9 cellular contexts compared by ENCODE assay signal in genomic region chr7:102285541-102286236, GRCh38. TPM values are rescaled to one million over a fixed set of nuclear protein-coding genes. Genes with fewer than 3 reads are reported as not detected.
DNase-seq lines count a peak whose midpoint lies in the region; ATAC-seq, FAIRE-seq and TF ChIP-seq lines count a peak whose summit lies in the region.
"Had no signal": no experiment of that assay in that cellular context is flagged by ENCODE, and none has a peak within 500 bp of the region (broad histone marks: within the 10 kb centered on the region; RNA-seq: fewer than 3 reads in every experiment).

No MANE protein-coding gene starts in this region.

- peaks cover 3% of the 10 kb centered on the region for H3K4me1 ChIP-seq in keratinocyte (ENCODE audit: control insufficient read depth, extremely low read depth, insufficient read depth, low read length)
- peaks cover 2 to 42% (median 36%) of the 10 kb centered on the region in 5 donors for H3K4me1 ChIP-seq in subcutaneous abdominal adipose tissue (ENCODE audit: control insufficient read depth in 5 of 5, insufficient read depth in 5 of 5, low read length in 5 of 5)

- H3K36me3 Mint-ChIP-seq in activated CD8-positive, alpha-beta T cell treated with anti-CD3 and anti-CD28 coated beads for 36 hours (ENCODE audit: low read depth), result no peaks in the 10 kb centered on the region

- dilution Hi-C loops in keratinocyte (cut with MboI; ENCODE audit: extremely low pct_ligation_motif_present, low sequenced_read_pairs), result no loop called here

- FAIRE-seq in keratinocyte (lab: Jason Lieb, UNC) (no peak), HTR-8/SVneo (lab: Jason Lieb, UNC) (no peak)
- FAIRE-seq: A204.1 had no signal

- no peak for ATAC-seq in activated CD8-positive, alpha-beta T cell treated with anti-CD3 and anti-CD28 coated beads for 36 hours

- H4K20me1 ChIP-seq in keratinocyte (ENCODE audit: control insufficient read depth, extremely low read depth, insufficient read depth, low read length), result no peaks in the 10 kb centered on the region

- peaks cover 12% of the 10 kb centered on the region for H3K27me3 ChIP-seq in keratinocyte (ENCODE audit: control insufficient read depth, extremely low read depth, insufficient read depth, low read length)
- no peaks in the 10 kb centered on the region for H3K27me3 ChIP-seq in subcutaneous abdominal adipose tissue (ENCODE audit: control insufficient read depth in 5 of 5, insufficient read depth in 4 of 5, low read length in 5 of 5)

- H3K79me2 ChIP-seq in keratinocyte (ENCODE audit: control insufficient read depth, insufficient read depth, low read length), result no peaks in the 10 kb centered on the region

- no peaks in the 10 kb centered on the region for H3K9me1 ChIP-seq in keratinocyte (ENCODE audit: control insufficient read depth, extremely low read depth, insufficient read depth, low read length)

- no peaks in the 10 kb centered on the region for H3K9me3 Mint-ChIP-seq in activated CD8-positive, alpha-beta T cell treated with anti-CD3 and anti-CD28 coated beads for 36 hours

- peak overlapping the region; percentile 49 for H3K4me3 Mint-ChIP-seq in activated CD8-positive, alpha-beta T cell treated with anti-CD3 and anti-CD28 coated beads for 36 hours

- H3K9ac ChIP-seq in keratinocyte (ENCODE audit: control insufficient read depth, extremely low read depth, insufficient read depth, low read length) (no peak overlapping the region), subcutaneous abdominal adipose tissue (ENCODE audit: low read length in 5 of 5) (peak overlapping the region in 3 of 5 donors; percentile 60 to 79 (median 75))

- DNase-seq in DMS 273 (lab: John Stamatoyannopoulos, UW; ENCODE audit: unreplicated experiment) (peak; percentile 51), DMS 273 treated with DMSO at 0.1 percent for 48 hours (lab: John Stamatoyannopoulos, UW) (no peak), keratinocyte (ENCODE audit: low read depth, low spot score) (no peak), HTR-8/SVneo (ENCODE audit: insufficient read length, low spot score) (no peak), NCI-H187 treated with DMSO at 0.1 percent for 48 hours (lab: John Stamatoyannopoulos, UW) (no peak), NCI-H2029 (lab: John Stamatoyannopoulos, UW) (no peak)
- no peak for DNase-seq in activated CD8-positive, alpha-beta T cell treated with anti-CD3 and anti-CD28 coated beads for 36 hours

- CTCF ChIA-PET in activated CD8-positive, alpha-beta T cell treated with anti-CD3 and anti-CD28 coated beads for 36 hours (lab: Charles Lee), result interaction anchor here (1.3 kb wide), 1 partner anchor 13 kb away, joined by 3 read pairs; no protein-coding TSS in a partner anchor

- H3K9me3 ChIP-seq in keratinocyte (ENCODE audit: control insufficient read depth, low read depth, low read length) (no peaks in the 10 kb centered on the region), subcutaneous abdominal adipose tissue (ENCODE audit: control insufficient read depth in 5 of 5, low read length in 5 of 5) (no peaks in the 10 kb centered on the region)

- H3K4me3 ChIP-seq in keratinocyte (ENCODE audit: control insufficient read depth in 2 of 3, extremely low read depth in 1 of 3, insufficient read depth in 2 of 3, low read depth in 1 of 3, low read length in 3 of 3) (peak overlapping the region in 2 of 3 experiments; percentile 54 to 66), subcutaneous abdominal adipose tissue (ENCODE audit: low read depth in 1 of 5, low read length in 5 of 5) (peak overlapping the region in 4 of 5 donors; percentile 59 to 74 (median 64))

- H3K27me3 Mint-ChIP-seq in activated CD8-positive, alpha-beta T cell treated with anti-CD3 and anti-CD28 coated beads for 36 hours, result peaks cover 9% of the 10 kb centered on the region

- H3K27ac Mint-ChIP-seq in activated CD8-positive, alpha-beta T cell treated with anti-CD3 and anti-CD28 coated beads for 36 hours, result no peak overlapping the region

- POLR2A ChIA-PET in activated CD8-positive, alpha-beta T cell treated with anti-CD3 and anti-CD28 coated beads for 36 hours (lab: Charles Lee), result interaction anchor here (1.2 kb wide), 1 partner anchor 130 kb away, joined by 4 read pairs; no protein-coding TSS in a partner anchor

- no peaks in the 10 kb centered on the region for H3K36me3 ChIP-seq in keratinocyte (ENCODE audit: control insufficient read depth in 2 of 2, extremely low read depth in 1 of 2, insufficient read depth in 2 of 2, low read length in 2 of 2)
- no peaks in the 10 kb centered on the region for H3K36me3 ChIP-seq in subcutaneous abdominal adipose tissue (ENCODE audit: control insufficient read depth in 5 of 5, insufficient read depth in 5 of 5, low read length in 5 of 5)

- H3K27ac ChIP-seq in keratinocyte (ENCODE audit: control insufficient read depth, insufficient read depth, low read length) (no peak overlapping the region), subcutaneous abdominal adipose tissue (ENCODE audit: low read depth, low read length) (no peak overlapping the region)

- H3K4me2 ChIP-seq in keratinocyte (ENCODE audit: control insufficient read depth, extremely low read depth, insufficient read depth, low read depth, low read length), result peak overlapping the region; percentile 69

- no peak overlapping the region for H2AFZ ChIP-seq in keratinocyte (ENCODE audit: control insufficient read depth, low read length)

- intact Hi-C loops in activated CD8-positive, alpha-beta T cell treated with anti-CD3 and anti-CD28 coated beads for 36 hours (cut with micrococcal nuclease), result loop anchor here (10.0 kb wide), 1 partner anchor 169 kb away; no protein-coding TSS in a partner anchor

- H3K4me1 Mint-ChIP-seq in activated CD8-positive, alpha-beta T cell treated with anti-CD3 and anti-CD28 coated beads for 36 hours (ENCODE audit: low read depth), result peaks cover 25% of the 10 kb centered on the region

- no peak for TF ChIP-seq CTCF in activated CD8-positive, alpha-beta T cell treated with anti-CD3 and anti-CD28 coated beads for 36 hours (IDR thresholded peaks at IDR 0.05)
- TF ChIP-seq CTCF in keratinocyte (optimal IDR thresholded peaks at IDR 0.05 in 1 of 3, IDR thresholded peaks at IDR 0.05 in 1 of 3, conservative IDR thresholded peaks at IDR 0.05 in 1 of 3; ENCODE audit: extremely low read depth in 1 of 3, insufficient read depth in 2 of 3, low read length in 3 of 3), result no peak

RNA-seq across cellular contexts. Expression of gene SH2B2, which starts 1.0 kb away (rescaled TPM):
- 1 to 10 TPM; 5.0 to 7.1 TPM for total RNA-seq in activated CD8-positive, alpha-beta T cell treated with anti-CD3 and anti-CD28 coated beads for 36 hours
- 0.26 to 0.64 TPM (median 0.59 TPM) in 3 replicates for polyA plus RNA-seq in keratinocyte
- 0.75 TPM for polyA plus RNA-seq in keratinocyte (2011; ENCODE audit: low read depth)
- polyA plus RNA-seq in keratinocyte (2011; cell fraction: cytosol; rRNA removed), result 0.40 and 1.4 TPM in 2 replicates
- 0.82 and 2.1 TPM in 2 replicates for polyA plus RNA-seq in keratinocyte (2011; cell fraction: nucleus; rRNA removed)
- 0.50 and 0.83 TPM in 2 replicates for polyA plus RNA-seq in keratinocyte (2012; ENCODE audit: low replicate concordance)
- 0.16 to 0.36 TPM (median 0.36 TPM) in 3 replicates for polyA minus RNA-seq in keratinocyte
- polyA minus RNA-seq in keratinocyte (2011; cell fraction: cytosol; rRNA and poly(A)+ RNA removed), result 6.7 TPM
- 0.47 and 0.63 TPM in 2 replicates for polyA minus RNA-seq in keratinocyte (2011; cell fraction: nucleus; rRNA and poly(A)+ RNA removed)
